In genomic region chr22:31574015-31574670, GRCh38 we compare ENCODE assay signal across 25 cellular contexts.
DNase-seq lines count a peak whose midpoint lies in the region; ATAC-seq and TF ChIP-seq lines count a peak whose summit lies in the region.
"Had no signal": no experiment of that assay in that cellular context is flagged by ENCODE, and none has a peak within 500 bp of the region (broad histone marks: within the 10 kb centered on the region; RNA-seq: fewer than 3 reads in every experiment).

No MANE protein-coding gene starts in this region.

- no peak for TF ChIP-seq CTCF in brain (conservative IDR thresholded peaks at IDR 0.05)
- TF ChIP-seq CTCF in esophagus squamous epithelium (IDR thresholded peaks at IDR 0.05) = no peak

- DNase-seq in T-helper 1 cell (no peak), globus pallidus (ENCODE audit: low spot score) (peak; percentile 13), esophagus squamous epithelium (lab: John Stamatoyannopoulos, UW) (no peak)
- DNase-seq: adrenal gland; DMS79; GDM1; head of caudate nucleus; KBM-7; left ventricle myocardium inferior; mesendoderm; NCI-H1105 treated with DMSO at 0.1 percent for 48 hours; NCI-H2081; NCI-H526; right lobe of liver; Right ventricle myocardium superior; stimulated activated CD4-positive, alpha-beta T cell treated with anti-CD3 and anti-CD28 coated beads, Interleukin-4, amount 100 ng/mL, for 24 hours; T-helper 9 cell had no signal

- ATAC-seq in GM21737 (IDR thresholded peaks at IDR 0.05; ENCODE audit: unreplicated experiment) (no peak), GM18505 (IDR thresholded peaks at IDR 0.05; ENCODE audit: unreplicated experiment) (no peak)
- ATAC-seq: Panc1, right lobe of liver had no signal

- H3K36me3 Mint-ChIP-seq in T-helper 1 cell treated with Interleukin-12 subunit alpha and Interleukin-12 subunit beta and Interleukin-4 antibody, amounts not matched to agents 30 μg/mL and 1 μg/mL, for 36 hours (ENCODE audit: low read depth) = peaks cover 52% of the 10 kb centered on the region
- H3K36me3 Mint-ChIP-seq in brain = peaks cover 14% of the 10 kb centered on the region

- 77 to 90% methylated on average over 3 of the region's 3 CpGs for WGBS in esophagus squamous epithelium, 2 donors

- peak overlapping the region; percentile 50 for H3K27ac ChIP-seq in subcutaneous abdominal adipose tissue (ENCODE audit: low read depth, low read length)
- no peak overlapping the region for H3K27ac ChIP-seq in esophagus squamous epithelium
- H3K27ac ChIP-seq: left ventricle myocardium inferior, right lobe of liver had no signal

- H3K27me3 ChIP-seq in subcutaneous abdominal adipose tissue (ENCODE audit: control insufficient read depth in 5 of 5, insufficient read depth in 4 of 5, low read length in 5 of 5) (no peaks in the 10 kb centered on the region), esophagus squamous epithelium (no peaks in the 10 kb centered on the region)
- H3K27me3 ChIP-seq: adrenal gland, right lobe of liver had no signal

- intact Hi-C loops in esophagus squamous epithelium (cut with DNase I) = no loop called here

- H3K9me3 Mint-ChIP-seq in T-helper 1 cell treated with Interleukin-12 subunit alpha and Interleukin-12 subunit beta and Interleukin-4 antibody, amounts not matched to agents 30 μg/mL and 1 μg/mL, for 36 hours = no peaks in the 10 kb centered on the region
- H3K9me3 Mint-ChIP-seq in brain = no peaks in the 10 kb centered on the region
- H3K9me3 Mint-ChIP-seq: type B pancreatic cell had no signal

- H3K9ac ChIP-seq in subcutaneous abdominal adipose tissue (ENCODE audit: low read length in 5 of 5) = peak overlapping the region in 2 of 5 donors; percentile 1 to 10

- peaks cover 5% of the 10 kb centered on the region for H3K4me1 Mint-ChIP-seq in T-helper 1 cell treated with Interleukin-12 subunit alpha and Interleukin-12 subunit beta and Interleukin-4 antibody, amounts not matched to agents 30 μg/mL and 1 μg/mL, for 36 hours (ENCODE audit: low read depth)
- peaks cover 4% of the 10 kb centered on the region for H3K4me1 Mint-ChIP-seq in brain

- peak overlapping the region; percentile 50 for H3K27ac Mint-ChIP-seq in T-helper 1 cell treated with Interleukin-12 subunit alpha and Interleukin-12 subunit beta and Interleukin-4 antibody, amounts not matched to agents 30 μg/mL and 1 μg/mL, for 36 hours
- H3K27ac Mint-ChIP-seq in brain = peak overlapping the region in 4 of 5 experiments; percentile 43 to 72 (median 59)
- H3K27ac Mint-ChIP-seq: type B pancreatic cell had no signal

- no peak for TF ChIP-seq POLR2A in esophagus squamous epithelium (IDR thresholded peaks at IDR 0.05)
- TF ChIP-seq POLR2A in GM18505 (IDR thresholded peaks at IDR 0.05; ENCODE audit: borderline replicate concordance, extremely low read depth, insufficient read depth, insufficient read length) = no peak

- H3K9me3 ChIP-seq in subcutaneous abdominal adipose tissue (ENCODE audit: control insufficient read depth in 5 of 5, low read length in 5 of 5) = no peaks in the 10 kb centered on the region
- no peaks in the 10 kb centered on the region for H3K9me3 ChIP-seq in esophagus squamous epithelium
- H3K9me3 ChIP-seq: adrenal gland, HAP-1, left ventricle myocardium inferior, right lobe of liver had no signal

- no peaks in the 10 kb centered on the region for H3K27me3 Mint-ChIP-seq in T-helper 1 cell treated with Interleukin-12 subunit alpha and Interleukin-12 subunit beta and Interleukin-4 antibody, amounts not matched to agents 30 μg/mL and 1 μg/mL, for 36 hours (ENCODE audit: low read depth)
- no peaks in the 10 kb centered on the region for H3K27me3 Mint-ChIP-seq in brain
- H3K27me3 Mint-ChIP-seq: type B pancreatic cell had no signal

- no peak overlapping the region for H3K4me3 Mint-ChIP-seq in T-helper 1 cell treated with Interleukin-12 subunit alpha and Interleukin-12 subunit beta and Interleukin-4 antibody, amounts not matched to agents 30 μg/mL and 1 μg/mL, for 36 hours
- no peak overlapping the region for H3K4me3 Mint-ChIP-seq in brain
- H3K4me3 Mint-ChIP-seq: type B pancreatic cell had no signal

- H3K36me3 ChIP-seq in subcutaneous abdominal adipose tissue (ENCODE audit: control insufficient read depth in 5 of 5, insufficient read depth in 5 of 5, low read length in 5 of 5) = peaks cover 2 to 34% (median 12%) of the 10 kb centered on the region in 5 donors
- H3K36me3 ChIP-seq in esophagus squamous epithelium = peaks cover 0 to 74% (median 3%) of the 10 kb centered on the region in 3 donors

- H3K4me1 ChIP-seq in subcutaneous abdominal adipose tissue (ENCODE audit: control insufficient read depth in 5 of 5, insufficient read depth in 5 of 5, low read length in 5 of 5) (peaks cover 2 to 26% (median 15%) of the 10 kb centered on the region in 5 donors), esophagus squamous epithelium (no peaks in the 10 kb centered on the region)
- H3K4me1 ChIP-seq: adrenal gland, HAP-1, left ventricle myocardium inferior, right lobe of liver had no signal

- H3K4me3 ChIP-seq in subcutaneous abdominal adipose tissue (ENCODE audit: low read depth in 1 of 5, low read length in 5 of 5) (peak overlapping the region in 1 of 5 donors; percentile 25), esophagus squamous epithelium (no peak overlapping the region)
- H3K4me3 ChIP-seq: adrenal gland, HAP-1, left ventricle myocardium inferior, right lobe of liver had no signal
